Comparison of ENCODE assay signal across 1 cellular context in the genomic region with DNA sequence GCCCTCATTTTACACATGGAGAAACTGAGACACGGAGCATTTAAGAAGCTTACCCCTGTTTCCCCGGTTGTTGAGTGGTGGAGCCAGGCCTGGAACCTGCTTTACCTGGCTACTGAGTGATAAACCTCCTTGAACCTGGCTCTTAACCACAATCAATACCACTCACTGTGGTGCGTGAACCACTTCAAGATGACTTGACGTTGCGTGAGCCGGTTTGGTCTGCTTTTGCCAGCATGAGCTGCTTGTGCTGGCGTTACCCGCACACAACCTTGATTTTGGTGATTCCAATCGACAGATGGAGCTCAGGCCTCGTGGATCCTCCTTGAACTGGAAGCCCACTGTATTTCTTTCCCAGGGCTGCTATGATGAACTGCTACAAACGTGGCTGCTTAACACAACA.
TF ChIP-seq lines count a peak whose summit lies in the region.

No MANE protein-coding gene starts in this region.

TF ChIP-seq in K562, 482 proteins besides CTCF, POLR2A, EP300 and RAD21:
- 0 out of 2 replicates have a peak, but pooled peaks have one; percentile 17 for TF ChIP-seq ZBTB1 (CRISPR knock-in tag; IDR thresholded peaks at IDR 0.05; ENCODE audit: borderline replicate concordance, low read depth)
- TF ChIP-seq HINFP (tag; conservative IDR thresholded peaks at IDR 0.05; ENCODE audit: low read depth): no peak
- no peak for TF ChIP-seq TCF7 (IDR thresholded peaks at IDR 0.05; ENCODE audit: borderline replicate concordance)
- TF ChIP-seq E2F6 (IDR thresholded peaks at IDR 0.05; ENCODE audit: borderline replicate concordance in 1 of 2, extremely low read depth in 1 of 2, insufficient read depth in 1 of 2, insufficient read length in 1 of 2, low read depth in 1 of 2, low read length in 1 of 2, poor library complexity in 1 of 2, severe bottlenecking in 1 of 2): no peak
- no peak for TF ChIP-seq ZNF384 (IDR thresholded peaks at IDR 0.05; ENCODE audit: low read depth, low read length)
- TF ChIP-seq, protein P1, sequence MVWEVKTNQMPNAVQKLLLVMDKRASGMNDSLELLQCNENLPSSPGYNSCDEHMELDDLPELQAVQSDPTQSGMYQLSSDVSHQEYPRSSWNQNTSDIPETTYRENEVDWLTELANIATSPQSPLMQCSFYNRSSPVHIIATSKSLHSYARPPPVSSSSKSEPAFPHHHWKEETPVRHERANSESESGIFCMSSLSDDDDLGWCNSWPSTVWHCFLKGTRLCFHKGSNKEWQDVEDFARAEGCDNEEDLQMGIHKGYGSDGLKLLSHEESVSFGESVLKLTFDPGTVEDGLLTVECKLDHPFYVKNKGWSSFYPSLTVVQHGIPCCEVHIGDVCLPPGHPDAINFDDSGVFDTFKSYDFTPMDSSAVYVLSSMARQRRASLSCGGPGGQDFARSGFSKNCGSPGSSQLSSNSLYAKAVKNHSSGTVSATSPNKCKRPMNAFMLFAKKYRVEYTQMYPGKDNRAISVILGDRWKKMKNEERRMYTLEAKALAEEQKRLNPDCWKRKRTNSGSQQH (CRISPR knock-in tag; IDR thresholded peaks at IDR 0.05): no peak
